Comparison of ENCODE assay signal across 18 cellular contexts in the genomic region with DNA sequence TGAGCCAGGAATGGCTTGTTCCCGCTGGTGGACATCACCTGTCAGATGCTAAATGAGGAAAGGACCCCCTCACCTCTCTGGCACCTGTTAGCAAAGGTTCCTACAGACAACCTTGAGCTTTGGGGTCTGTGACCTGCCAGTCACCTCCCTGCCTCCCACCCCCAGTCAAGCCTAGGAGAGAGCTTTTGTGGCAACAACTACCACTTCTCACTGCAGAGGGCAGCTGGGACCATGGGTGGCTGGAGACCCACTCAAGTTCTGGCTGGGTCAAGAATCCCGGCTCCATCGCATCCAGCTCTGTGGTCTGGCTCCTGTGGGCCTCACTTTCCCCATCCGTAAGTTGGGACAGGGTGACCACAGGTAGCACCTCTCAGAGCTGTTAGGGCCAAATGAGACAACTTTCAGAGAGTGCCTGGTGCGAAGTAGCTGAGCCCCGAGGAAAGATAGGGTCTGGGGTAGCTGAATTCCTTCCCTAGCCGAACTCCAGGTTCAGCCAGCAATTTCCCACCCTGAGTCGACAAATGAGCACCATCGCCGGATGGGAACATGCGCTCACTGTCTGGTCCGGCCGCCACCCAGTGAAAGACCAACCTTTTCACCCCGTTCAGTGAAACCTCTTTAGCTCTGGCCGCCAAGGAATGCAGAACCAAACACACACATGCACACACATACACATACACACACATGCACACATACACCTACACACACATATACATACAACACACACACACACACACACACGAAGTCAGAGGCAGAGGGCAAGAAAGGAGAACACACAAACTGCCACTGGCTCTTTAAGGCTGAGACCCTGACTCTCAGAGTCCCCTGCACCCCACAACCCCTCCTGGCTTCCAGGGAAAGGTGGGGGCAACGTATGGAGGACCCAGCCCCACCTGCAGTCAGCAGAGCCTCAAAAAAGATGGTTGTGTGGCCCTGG. TPM values are rescaled to one million over a fixed set of nuclear protein-coding genes. Genes with fewer than 3 reads are reported as not detected.
DNase-seq lines count a peak whose midpoint lies in the region; ATAC-seq and TF ChIP-seq lines count a peak whose summit lies in the region.
"Had no signal": no experiment of that assay in that cellular context is flagged by ENCODE, and none has a peak within 500 bp of the region (broad histone marks: within the 10 kb centered on the region; RNA-seq: fewer than 3 reads in every experiment).

No MANE protein-coding gene starts in this region.

- no peak for DNase-seq in AG09309 (ENCODE audit: low read depth)
- DNase-seq in MG63 = no peak
- DNase-seq in fibroblast of the aortic adventitia (ENCODE audit: low read depth) = no peak
- DNase-seq in foreskin keratinocyte = no peak
- DNase-seq in activated effector memory CD4-positive, alpha-beta T cell treated with Interleukin-2 at 50 U/mL for 16 hours = no peak
- no peak for DNase-seq in activated CD8-positive, alpha-beta memory T cell treated with anti-CD3 and anti-CD28 coated beads for 24 hours
- DNase-seq: ACHN; activated CD4-positive, alpha-beta T cell treated with anti-CD3 and anti-CD28 coated beads, Interleukin-2, amount 50 U/mL, for 1 hour; activated naive CD4-positive, alpha-beta T cell; anterior cingulate cortex; NCI-H1930; NCI-H446; NK-92 treated with Interleukin-12 subunit alpha and Interleukin-12 subunit beta, amount 100 ng/mL, for 24 hours; stimulated activated CD4-positive, alpha-beta T cell treated with anti-CD3 and anti-CD28 coated beads, Interleukin-4, amount 100 ng/mL, for 4 hours; T-helper 1 cell had no signal

- H3K27ac ChIP-seq in skeletal muscle tissue (ENCODE audit: low read depth, low read length) = peak overlapping the region; percentile 30
- no peak overlapping the region for H3K27ac ChIP-seq in foreskin keratinocyte

- TF ChIP-seq CTCF in AG09309 (IDR thresholded peaks at IDR 0.05; ENCODE audit: control insufficient read depth, insufficient read depth, low read depth, low read length, missing control alignments) (no peak), fibroblast of the aortic adventitia (IDR thresholded peaks at IDR 0.05; ENCODE audit: insufficient read depth, low read length) (no peak), foreskin keratinocyte (conservative IDR thresholded peaks at IDR 0.05) (no peak)

- H3K9ac ChIP-seq in skeletal muscle tissue (ENCODE audit: low read depth in 1 of 3, low read length in 3 of 3) = no peak overlapping the region

- peaks cover 31% of the 10 kb centered on the region for H3K36me3 ChIP-seq in MG63
- H3K36me3 ChIP-seq in skeletal muscle tissue (ENCODE audit: control insufficient read depth in 3 of 3, insufficient read depth in 3 of 3, low read length in 3 of 3) = no peaks in the 10 kb centered on the region

- ATAC-seq in foreskin keratinocyte (no peak), HG02852 (IDR thresholded peaks at IDR 0.05; ENCODE audit: unreplicated experiment) (no peak)

- H3K9me3 ChIP-seq in MG63 (no peaks in the 10 kb centered on the region), skeletal muscle tissue (ENCODE audit: control insufficient read depth in 3 of 3, low read length in 3 of 3) (no peaks in the 10 kb centered on the region)

- H3K4me3 ChIP-seq in AG09309 (ENCODE audit: control insufficient read depth, low read depth, low read length) (peak overlapping the region; percentile 83), MG63 (peak overlapping the region; percentile 58), fibroblast of the aortic adventitia (ENCODE audit: low read depth, low read length) (peak overlapping the region; percentile 93), skeletal muscle tissue (ENCODE audit: low read length in 3 of 3) (peak overlapping the region in 2 of 3 donors; percentile 26 to 33)

- H3K27me3 ChIP-seq in MG63 (no peaks in the 10 kb centered on the region), skeletal muscle tissue (ENCODE audit: control insufficient read depth in 3 of 3, insufficient read depth in 3 of 3, low read length in 3 of 3) (no peaks in the 10 kb centered on the region), foreskin keratinocyte (no peaks in the 10 kb centered on the region)

- H3K4me1 ChIP-seq in skeletal muscle tissue (ENCODE audit: control insufficient read depth in 3 of 3, insufficient read depth in 3 of 3, low read length in 3 of 3) (no peaks in the 10 kb centered on the region), foreskin keratinocyte (no peaks in the 10 kb centered on the region)

RNA-seq across cellular contexts. Expression of gene TMEM119, which starts 1.9 kb away (rescaled TPM):
- 24.2 and 31.2 TPM in 2 replicates for total RNA-seq in MG63 (2014; rRNA removed; shearing (Covaris generic); ENCODE audit: low replicate concordance)
- 58.4 and 164 TPM in 2 replicates for total RNA-seq in fibroblast of the aortic adventitia (ENCODE audit: low replicate concordance)
- 37.1 TPM for total RNA-seq in skeletal muscle tissue
- not detected in 2 replicates for total RNA-seq in foreskin keratinocyte
- 0.04 TPM in 1 of 2 replicates, not detected in the other for polyA plus RNA-seq in foreskin keratinocyte
- total RNA-seq: CD8-positive, alpha-beta memory T cell had no signal

RNA-seq across cellular contexts. Expression of gene ISCU, which starts 33.6 kb away (rescaled TPM):
- 130 and 156 TPM in 2 replicates for total RNA-seq in MG63 (2014; rRNA removed; shearing (Covaris generic); ENCODE audit: low replicate concordance)
- total RNA-seq in fibroblast of the aortic adventitia (ENCODE audit: low replicate concordance) = 136 TPM in 2 replicates
- total RNA-seq in skeletal muscle tissue = 83.0 TPM
- total RNA-seq in foreskin keratinocyte = 90.7 and 93.3 TPM in 2 replicates
- polyA plus RNA-seq in foreskin keratinocyte = 105 and 115 TPM in 2 replicates

RNA-seq across cellular contexts. Expression of gene SART3, which starts 35.0 kb away (rescaled TPM):
- total RNA-seq in MG63 (2014; rRNA removed; shearing (Covaris generic); ENCODE audit: low replicate concordance) = 27.6 and 62.9 TPM in 2 replicates
- total RNA-seq in fibroblast of the aortic adventitia (ENCODE audit: low replicate concordance) (46.6 and 105 TPM in 2 replicates), skeletal muscle tissue (43.3 TPM), foreskin keratinocyte (50.0 and 54.9 TPM in 2 replicates)
- polyA plus RNA-seq in foreskin keratinocyte = 15.2 and 18.8 TPM in 2 replicates

RNA-seq across cellular contexts. Expression of gene SELPLG, which starts 37.7 kb away (rescaled TPM):
- 0.39 and 2.5 TPM in 2 replicates for total RNA-seq in MG63 (2014; rRNA removed; shearing (Covaris generic); ENCODE audit: low replicate concordance)
- total RNA-seq in fibroblast of the aortic adventitia (ENCODE audit: low replicate concordance) = 0.57 and 1.5 TPM in 2 replicates
- 3.7 TPM for total RNA-seq in skeletal muscle tissue
- 0.25 and 0.34 TPM in 2 replicates for total RNA-seq in foreskin keratinocyte
- polyA plus RNA-seq in foreskin keratinocyte = 0.47 and 0.52 TPM in 2 replicates

Comparison
In these comparisons a context has a peak if more than half of its experiments do, and no peak if none do; other contexts are left out.
1. H3K4me3 ChIP-seq: peak in every context shown above with its lines; median percentile 93 in fibroblast of the aortic adventitia; 83 in AG09309; 58 in MG63; 30 in skeletal muscle tissue.
2. RNA of gene TMEM119, which starts 1.9 kb away (total RNA-seq): 58.4 to 164 TPM in fibroblast of the aortic adventitia, 37.1 TPM in skeletal muscle tissue (single experiment) and 24.2 to 31.2 TPM in MG63; not detected in foreskin keratinocyte; every median in the first group is over 10 times any median in the second.